Comparison of ENCODE assay signal across 27 cellular contexts in the genomic region with DNA sequence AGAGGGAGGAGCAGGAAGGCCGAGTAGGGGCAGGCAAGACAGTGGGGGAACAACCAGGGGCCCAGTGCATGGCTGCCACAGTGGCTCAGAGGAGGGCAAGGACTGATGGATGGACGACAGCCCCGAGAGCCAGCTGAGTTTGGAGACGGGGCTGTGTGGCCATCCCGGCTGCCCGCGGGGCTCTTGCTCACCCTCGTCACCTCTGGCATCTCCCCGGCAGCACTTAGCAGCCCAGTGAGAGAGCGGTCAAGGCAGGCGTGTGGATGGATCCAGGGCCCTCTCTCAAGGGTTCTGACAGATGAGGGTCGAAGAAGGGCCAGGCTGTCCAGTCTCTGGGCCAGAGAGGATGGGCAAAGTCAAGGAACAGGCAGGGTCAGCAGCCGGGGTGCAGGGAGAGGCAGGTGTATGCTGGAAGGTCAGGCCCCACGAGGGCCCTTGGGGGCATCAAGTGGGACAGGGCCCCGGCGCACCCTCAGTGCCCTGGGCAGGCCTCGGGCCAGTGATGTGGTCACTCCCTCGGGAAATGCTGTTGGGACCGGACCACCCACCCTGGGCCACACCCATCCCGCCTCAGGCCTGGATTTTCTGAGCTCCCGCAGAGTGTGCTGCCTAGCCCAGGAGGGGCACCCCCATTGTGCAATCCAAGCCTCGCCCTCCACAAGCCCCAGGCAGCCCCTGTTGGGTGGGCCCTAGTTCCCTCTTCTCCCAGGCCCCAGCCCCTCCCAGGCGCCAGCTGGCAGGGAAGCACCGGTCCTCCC.
"Had no signal": no experiment of that assay in that cellular context is flagged by ENCODE, and none has a peak within 500 bp of the region (broad histone marks: within the 10 kb centered on the region; RNA-seq: fewer than 3 reads in every experiment).

No MANE protein-coding gene starts in this region.

- H3K27ac Mint-ChIP-seq: activated CD8-positive, alpha-beta memory T cell treated with anti-CD3 and anti-CD28 coated beads, Interleukin-2, amount 10 ng/mL, durations not matched to agents 7 days and 5 days; activated CD8-positive, alpha-beta T cell treated with anti-CD3 and anti-CD28 coated beads, Interleukin-2, amount 10 ng/mL, durations not matched to agents 7 days and 5 days; immature natural killer cell; naive thymus-derived CD4-positive, alpha-beta T cell; stimulated activated naive B cell treated with anti-CD40 and anti-IgM and Interleukin-4, amounts not matched to agents 10 μg/mL and 1 μg/mL and 100 μg/mL, for 72 hours; T-helper 1 cell treated with Interleukin-12 subunit alpha and Interleukin-12 subunit beta and Interleukin-4 antibody, amounts not matched to agents 30 μg/mL and 1 μg/mL, for 36 hours had no signal

- H3K4me1 Mint-ChIP-seq: activated CD8-positive, alpha-beta memory T cell treated with anti-CD3 and anti-CD28 coated beads, Interleukin-2, amount 10 ng/mL, durations not matched to agents 7 days and 5 days; immature natural killer cell; naive thymus-derived CD4-positive, alpha-beta T cell; stimulated activated naive B cell treated with anti-CD40 and anti-IgM and Interleukin-4, amounts not matched to agents 10 μg/mL and 1 μg/mL and 100 μg/mL, for 72 hours had no signal

- DNase-seq: activated CD4-positive, alpha-beta T cell treated with anti-CD3 and anti-CD28 coated beads for 1 hour; activated CD4-positive, alpha-beta T cell treated with anti-CD3 and anti-CD28 coated beads, Interleukin-2, amount 50 U/mL, for 1 hour; activated CD8-positive, alpha-beta memory T cell treated with anti-CD3 and anti-CD28 coated beads, Interleukin-2, amount 10 ng/mL, durations not matched to agents 7 days and 5 days; activated CD8-positive, alpha-beta T cell treated with anti-CD3 and anti-CD28 coated beads, Interleukin-2, amount 10 ng/mL, durations not matched to agents 7 days and 5 days; activated naive CD4-positive, alpha-beta T cell; anterior cingulate cortex; colonic mucosa; effector memory CD8-positive, alpha-beta T cell; hypothalamus; immature natural killer cell; left colon; midbrain; naive thymus-derived CD4-positive, alpha-beta T cell; nucleus accumbens; stimulated activated CD4-positive, alpha-beta T cell treated with anti-CD3 and anti-CD28 coated beads, Interleukin-15, amount 100 ng/mL, for 24 hours; stimulated activated CD4-positive, alpha-beta T cell treated with anti-CD3 and anti-CD28 coated beads, Interleukin-2, amount 100 ng/mL, for 24 hours; stimulated activated naive B cell treated with anti-CD40 and anti-IgM and Interleukin-4, amounts not matched to agents 10 μg/mL and 1 μg/mL and 100 μg/mL, for 72 hours; SW 1271; T-helper 9 cell; testis; transverse colon had no signal

- H3K27me3 Mint-ChIP-seq: activated CD8-positive, alpha-beta memory T cell treated with anti-CD3 and anti-CD28 coated beads, Interleukin-2, amount 10 ng/mL, durations not matched to agents 7 days and 5 days; naive thymus-derived CD4-positive, alpha-beta T cell had no signal

- H3K27ac ChIP-seq: colonic mucosa, gastroesophageal sphincter, parathyroid adenoma, right atrium auricular region, testis, transverse colon, VCaP had no signal

- H3K36me3 Mint-ChIP-seq: activated CD8-positive, alpha-beta memory T cell treated with anti-CD3 and anti-CD28 coated beads, Interleukin-2, amount 10 ng/mL, durations not matched to agents 7 days and 5 days; activated naive CD4-positive, alpha-beta T cell treated with anti-CD3 and anti-CD28 coated beads, Interleukin-2, amount 50 U/mL, for 72 hours; immature natural killer cell; naive thymus-derived CD4-positive, alpha-beta T cell; stimulated activated naive B cell treated with anti-CD40 and anti-IgM and Interleukin-4, amounts not matched to agents 10 μg/mL and 1 μg/mL and 100 μg/mL, for 72 hours had no signal

- H3K4me3 Mint-ChIP-seq: activated CD8-positive, alpha-beta memory T cell treated with anti-CD3 and anti-CD28 coated beads, Interleukin-2, amount 10 ng/mL, durations not matched to agents 7 days and 5 days; activated CD8-positive, alpha-beta T cell treated with anti-CD3 and anti-CD28 coated beads, Interleukin-2, amount 10 ng/mL, durations not matched to agents 7 days and 5 days; effector memory CD8-positive, alpha-beta T cell; immature natural killer cell; naive thymus-derived CD4-positive, alpha-beta T cell; stimulated activated naive B cell treated with anti-CD40 and anti-IgM and Interleukin-4, amounts not matched to agents 10 μg/mL and 1 μg/mL and 100 μg/mL, for 72 hours; T-helper 1 cell treated with Interleukin-12 subunit alpha and Interleukin-12 subunit beta and Interleukin-4 antibody, amounts not matched to agents 30 μg/mL and 1 μg/mL, for 36 hours had no signal

- H3K4me3 ChIP-seq: colonic mucosa, gastroesophageal sphincter, right atrium auricular region, testis, transverse colon had no signal

- H3K9me3 Mint-ChIP-seq: activated naive CD4-positive, alpha-beta T cell treated with anti-CD3 and anti-CD28 coated beads, Interleukin-2, amount 50 U/mL, for 72 hours; effector memory CD8-positive, alpha-beta T cell; immature natural killer cell; stimulated activated naive B cell treated with anti-CD40 and anti-IgM and Interleukin-4, amounts not matched to agents 10 μg/mL and 1 μg/mL and 100 μg/mL, for 72 hours; T-helper 1 cell treated with Interleukin-12 subunit alpha and Interleukin-12 subunit beta and Interleukin-4 antibody, amounts not matched to agents 30 μg/mL and 1 μg/mL, for 36 hours had no signal
